22 cellular contexts compared by ENCODE assay signal in the genomic region with DNA sequence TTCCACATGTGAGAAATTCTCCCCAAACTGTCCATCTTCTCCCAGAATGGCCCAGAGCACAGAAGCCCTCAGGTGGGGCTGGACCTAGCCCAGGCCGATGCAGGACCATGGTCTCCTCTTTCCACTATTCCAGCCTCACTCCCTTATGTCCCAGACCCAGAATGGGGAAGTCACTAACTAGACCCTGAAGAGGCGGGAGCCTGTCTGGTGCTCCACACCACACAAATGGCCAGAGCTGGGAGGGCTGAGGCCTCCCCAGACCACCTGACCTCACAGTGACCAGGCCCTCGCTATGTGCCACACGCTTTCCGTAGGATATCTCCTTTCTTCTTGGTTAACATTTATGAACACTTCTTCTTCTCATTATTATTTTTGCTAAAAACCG. TPM values are rescaled to one million over a fixed set of nuclear protein-coding genes. Genes with fewer than 3 reads are reported as not detected.
A peak's percentile ranks its signal among the peaks of the same experiment; 100 is the strongest.
DNase-seq lines count a peak whose midpoint lies in the region; ATAC-seq and TF ChIP-seq lines count a peak whose summit lies in the region.
"Had no signal": no experiment of that assay in that cellular context is flagged by ENCODE, and none has a peak within 500 bp of the region (broad histone marks: within the 10 kb centered on the region; RNA-seq: fewer than 3 reads in every experiment).

No MANE protein-coding gene starts in this region.

- H3K27ac ChIP-seq in heart left ventricle (peak overlapping the region in 1 of 12 donors; percentile 79), heart right ventricle (no peak overlapping the region), aorta (ENCODE audit: low read depth in 1 of 2, low read length in 2 of 2) (no peak overlapping the region)
- H3K27ac ChIP-seq: 22Rv1, RWPE1 had no signal

- ATAC-seq in activated CD4-positive, CD25-positive, alpha-beta regulatory T cell treated with anti-CD3 and anti-CD28 coated beads, Interleukin-2, amount 50 U/mL, for 24 hours: no peak
- no peak for ATAC-seq in heart left ventricle
- no peak for ATAC-seq in heart right ventricle
- ATAC-seq in sciatic nerve: no peak
- ATAC-seq in aorta (ENCODE audit: low FRiP score): no peak
- ATAC-seq in GM19324 (IDR thresholded peaks at IDR 0.05; ENCODE audit: low FRiP score, unreplicated experiment): no peak
- ATAC-seq: CD8-positive, alpha-beta T cell; GM23338; HCT116; PC-3 had no signal

- H3K4me3 ChIP-seq in heart left ventricle (no peak overlapping the region), heart right ventricle (no peak overlapping the region), aorta (ENCODE audit: low read length in 2 of 2) (no peak overlapping the region)
- H3K4me3 ChIP-seq: GM23338 had no signal

- H3K9me3 ChIP-seq in heart left ventricle (no peaks in the 10 kb centered on the region), heart right ventricle (no peaks in the 10 kb centered on the region), aorta (ENCODE audit: control insufficient read depth, low read length) (no peaks in the 10 kb centered on the region)
- H3K9me3 ChIP-seq: BE2C had no signal

- intact Hi-C loops in heart left ventricle (cut with DNase I): no loop called here
- intact Hi-C loops in heart right ventricle (cut with DNase I): no loop called here
- intact Hi-C loops in sciatic nerve (cut with DNase I): no loop called here
- intact Hi-C loops in aorta (cut with DNase I): no loop called here

- TF ChIP-seq POLR2A in heart left ventricle (IDR thresholded peaks at IDR 0.05): no peak

- WGBS in heart left ventricle, 4 donors: 78 to 96% (median 92%) methylated on average over 6 of the region's 6 CpGs
- 87 to 95% methylated on average over 6 of the region's 6 CpGs for WGBS in heart right ventricle, 2 donors
- WGBS in aorta, 2 donors: 97% methylated on average over 6 of the region's 6 CpGs

- H3K4me1 ChIP-seq in heart left ventricle (peaks cover 5 to 51% (median 28%) of the 10 kb centered on the region in 12 donors), heart right ventricle (peaks cover 4 to 46% (median 36%) of the 10 kb centered on the region in 9 donors), aorta (ENCODE audit: control insufficient read depth in 1 of 2, insufficient read depth in 2 of 2, low read length in 2 of 2) (no peaks in the 10 kb centered on the region)
- H3K4me1 ChIP-seq: BE2C had no signal

- peak; percentile 8 for DNase-seq in activated CD4-positive, CD25-positive, alpha-beta regulatory T cell treated with anti-CD3 and anti-CD28 coated beads, Interleukin-2, amount 50 U/mL, for 72 hours
- DNase-seq in heart left ventricle: peak in 3 of 5 donors; percentile 3 to 21 (median 5)
- DNase-seq in heart right ventricle: no peak
- DNase-seq in sciatic nerve (ENCODE audit: low spot score): peak; percentile 32
- DNase-seq in aorta: peak; percentile 23 to 46
- no peak for DNase-seq in NOMO-1 (lab: John Stamatoyannopoulos, UW; ENCODE audit: unreplicated experiment in 2 of 2)
- DNase-seq: BE2C; CD8-positive, alpha-beta T cell; DMS79 treated with DMSO at 0.1 percent for 48 hours; MV-4-11; NCI-H1417 treated with DMSO at 0.1 percent for 48 hours; NCI-H2029; NCI-H2171 treated with DMSO at 0.1 percent for 48 hours; NCI-H446 treated with DMSO at 0.1 percent for 48 hours; PC-3 had no signal

- H3K27me3 ChIP-seq in heart left ventricle: no peaks in the 10 kb centered on the region
- H3K27me3 ChIP-seq in heart right ventricle: no peaks in the 10 kb centered on the region
- no peaks in the 10 kb centered on the region for H3K27me3 ChIP-seq in aorta (ENCODE audit: control insufficient read depth in 1 of 2, insufficient read depth in 2 of 2, low read length in 1 of 2)
- H3K27me3 ChIP-seq: BE2C had no signal

- no peak for TF ChIP-seq CTCF in heart left ventricle (IDR thresholded peaks at IDR 0.05)
- no peak for TF ChIP-seq CTCF in heart right ventricle (IDR thresholded peaks at IDR 0.05)

- H3K36me3 ChIP-seq in heart left ventricle (peaks cover 0 to 4% (median 0%) of the 10 kb centered on the region in 9 donors), heart right ventricle (peaks cover 0 to 7% (median 0%) of the 10 kb centered on the region in 9 donors), aorta (ENCODE audit: control insufficient read depth in 1 of 2, insufficient read depth in 2 of 2, low read length in 1 of 2) (no peaks in the 10 kb centered on the region)
- H3K36me3 ChIP-seq: BE2C had no signal

RNA-seq across cellular contexts. Expression of a gene that starts 54.9 kb away (rescaled TPM):
- total RNA-seq in heart left ventricle (1 to 10 TPM in 3 of 9 donors, under 1 TPM in 2, not detected in 4; 0.37 to 3.5 (median 1.9) TPM), heart right ventricle (1 to 10 TPM in 3 of 10 donors, under 1 TPM in 3, not detected in 4; 0.30 to 8.5 (median 0.96) TPM), sciatic nerve (not detected), aorta (1 to 10 TPM in 1 of 2 donors, under 1 TPM in 1; 0.36 to 1.5 TPM)
- polyA plus RNA-seq in heart left ventricle (1 to 10 TPM in 1 of 2 donors, under 1 TPM in 1; 0.23 to 2.6 TPM), heart right ventricle (1 to 10 TPM in 1 of 2 donors, not detected in 1; 2.0 TPM), aorta (1 to 10 TPM in 1 of 2 donors, not detected in 1; 2.3 TPM)
- total RNA-seq: GM23338, HT1080 had no signal
- polyA plus RNA-seq: GM23338 had no signal

Comparison
In these comparisons a context has a peak if more than half of its experiments do, and no peak if none do; other contexts are left out.
1. DNase-seq: peak in activated CD4-positive, CD25-positive, alpha-beta regulatory T cell treated with anti-CD3 and anti-CD28 coated beads, Interleukin-2, amount 50 U/mL, for 72 hours (single experiment), heart left ventricle (3 of 5), sciatic nerve (single experiment) and aorta (2 of 2); none in heart right ventricle (0 of 2) and NOMO-1 (0 of 2).